19 cellular contexts compared by ENCODE assay signal in the genomic region with DNA sequence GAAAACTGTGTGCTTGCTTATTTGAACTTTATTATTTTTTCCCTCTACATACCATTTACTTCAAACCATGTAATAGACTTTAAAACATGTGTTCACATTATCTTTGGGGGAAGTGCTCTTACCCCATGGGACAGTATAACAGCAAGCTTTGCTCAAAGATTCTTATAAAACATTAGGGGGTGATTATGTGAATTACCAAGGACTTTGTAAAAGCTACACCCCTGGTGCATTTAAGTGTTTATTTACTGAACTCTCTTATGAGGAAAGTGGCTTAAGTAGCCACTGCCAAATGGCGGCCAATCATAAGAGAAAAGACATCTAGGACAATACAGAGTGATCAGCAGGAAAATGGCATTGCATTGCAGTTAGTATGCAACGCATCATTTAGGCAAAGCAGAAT.
DNase-seq lines count a peak whose midpoint lies in the region; FAIRE-seq and TF ChIP-seq lines count a peak whose summit lies in the region.
"Had no signal": no experiment of that assay in that cellular context is flagged by ENCODE, and none has a peak within 500 bp of the region (broad histone marks: within the 10 kb centered on the region; RNA-seq: fewer than 3 reads in every experiment).

No MANE protein-coding gene starts in this region.

- no peak overlapping the region for H3K9ac ChIP-seq in BLaER1

- H4K20me1 ChIP-seq in BLaER1 = no peaks in the 10 kb centered on the region

- H3K27me3 Mint-ChIP-seq in HFFc6 (ENCODE audit: insufficient read depth) = no peaks in the 10 kb centered on the region
- H3K27me3 Mint-ChIP-seq: CD4-positive, CD25-positive, alpha-beta regulatory T cell had no signal

- H3K36me3 Mint-ChIP-seq in HFFc6 (ENCODE audit: low read depth) = no peaks in the 10 kb centered on the region
- H3K36me3 Mint-ChIP-seq: CD4-positive, CD25-positive, alpha-beta regulatory T cell had no signal

- no peaks in the 10 kb centered on the region for H3K4me1 Mint-ChIP-seq in HFFc6 (ENCODE audit: low read depth)
- H3K4me1 Mint-ChIP-seq: CD4-positive, CD25-positive, alpha-beta regulatory T cell had no signal

- no peak overlapping the region for H3K4me3 Mint-ChIP-seq in HFFc6
- H3K4me3 Mint-ChIP-seq: CD4-positive, CD25-positive, alpha-beta regulatory T cell; H9 had no signal

- H3K4me3 ChIP-seq in BLaER1 = no peak overlapping the region
- H3K4me3 ChIP-seq: A549, K562 had no signal

- peaks cover 28% of the 10 kb centered on the region for H3K4me1 ChIP-seq in BLaER1
- H3K4me1 ChIP-seq: A549 had no signal

- DNase-seq in DMS79 treated with DMSO at 0.1 percent for 48 hours (lab: John Stamatoyannopoulos, UW) (peak; percentile 60), NCI-H1436 treated with DMSO at 0.1 percent for 48 hours (lab: John Stamatoyannopoulos, UW) (peak; percentile 46), NCI-H345 (lab: John Stamatoyannopoulos, UW) (peak; percentile 26), HFFc6 (no peak), urothelium cell line (ENCODE audit: low spot score) (no peak), GM19240 (ENCODE audit: insufficient read length, low spot score) (no peak), C1 segment of cervical spinal cord (lab: John Stamatoyannopoulos, UW) (no peak)
- DNase-seq: Calu3; CD4-positive, CD25-positive, alpha-beta regulatory T cell; DMS 273 treated with DMSO at 0.1 percent for 48 hours; EL; GOT3; H9 had no signal

- H3K27ac Mint-ChIP-seq in HFFc6 = no peak overlapping the region
- H3K27ac Mint-ChIP-seq: CD4-positive, CD25-positive, alpha-beta regulatory T cell; H9 had no signal

- H3K4me2 ChIP-seq in BLaER1 = peak overlapping the region; percentile 9; the same call in 1 of the 2 replicates
- H3K4me2 ChIP-seq: A549 had no signal

- H3K9me3 ChIP-seq in BLaER1 = no peaks in the 10 kb centered on the region
- H3K9me3 ChIP-seq: A549 had no signal

- no peak for FAIRE-seq in urothelium cell line (lab: Jason Lieb, UNC)
- FAIRE-seq: A549, G401.6, GM12891, K562 had no signal

- no peaks in the 10 kb centered on the region for H3K27me3 ChIP-seq in BLaER1

- TF ChIP-seq CTCF in HFFc6 (IDR thresholded peaks at IDR 0.05) = no peak

- no peaks in the 10 kb centered on the region for H3K9me3 Mint-ChIP-seq in HFFc6

- H3K36me3 ChIP-seq in BLaER1 = no peaks in the 10 kb centered on the region

- H3K27ac ChIP-seq in BLaER1 = no peak overlapping the region
- H3K27ac ChIP-seq: A549, HL-60 had no signal

Comparison
In these comparisons a context has a peak if more than half of its experiments do, and no peak if none do; other contexts are left out.
1. DNase-seq: peak in DMS79 treated with DMSO at 0.1 percent for 48 hours (single experiment), NCI-H1436 treated with DMSO at 0.1 percent for 48 hours (single experiment) and NCI-H345 (single experiment); none in HFFc6 (single experiment), urothelium cell line (single experiment), GM19240 (single experiment) and C1 segment of cervical spinal cord (0 of 14).